17 cellular contexts compared by ENCODE assay signal in the genomic region with DNA sequence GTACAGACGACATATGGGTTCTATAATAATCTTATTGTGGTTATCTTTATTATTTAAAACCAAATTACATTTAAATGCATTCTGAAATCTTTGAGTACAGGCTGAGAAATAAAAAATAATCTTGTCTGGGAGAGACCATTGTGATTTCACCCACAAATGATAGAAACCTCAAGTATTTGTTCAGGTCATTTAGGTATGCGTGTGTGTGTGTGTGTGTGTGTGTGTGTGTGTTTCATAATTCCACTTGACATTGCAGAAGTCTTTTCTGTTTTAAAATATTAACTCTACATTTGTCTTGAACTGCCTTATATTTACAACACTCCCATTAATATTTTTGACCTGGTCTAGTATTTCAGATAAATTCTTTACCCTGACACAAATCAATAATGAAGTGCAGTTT.
"Had no signal": no experiment of that assay in that cellular context is flagged by ENCODE, and none has a peak within 500 bp of the region (broad histone marks: within the 10 kb centered on the region; RNA-seq: fewer than 3 reads in every experiment).

No MANE protein-coding gene starts in this region.

- H3K9me3 ChIP-seq: breast epithelium, pancreas, sigmoid colon, stomach, testis had no signal

- H3K4me3 ChIP-seq: breast epithelium, dorsolateral prefrontal cortex, pancreas, sigmoid colon, stomach, testis had no signal

- H3K27ac ChIP-seq: dorsolateral prefrontal cortex, pancreas, sigmoid colon, stomach, testis had no signal

- DNase-seq: activated CD4-positive, alpha-beta T cell treated with anti-CD3 and anti-CD28 coated beads, Interleukin-2, amount 10 ng/mL, durations not matched to agents 7 days and 5 days; activated CD8-positive, alpha-beta memory T cell treated with anti-CD3 and anti-CD28 coated beads, Interleukin-2, amount 50 U/mL, for 48 hours; activated gamma-delta T cell; activated T-cell treated with anti-CD3 and anti-CD28 coated beads, Interleukin-2, amount 50 U/mL, for 72 hours; dorsolateral prefrontal cortex; erythroblast; kidney; pancreas; sigmoid colon; stimulated activated CD4-positive, alpha-beta T cell treated with anti-CD3 and anti-CD28 coated beads, Interleukin-1b, Interleukin-23, amount 100 ng/mL, for 48 hours; stomach; SW 1271; testis had no signal

- H3K4me1 Mint-ChIP-seq: activated CD4-positive, alpha-beta T cell treated with anti-CD3 and anti-CD28 coated beads, Interleukin-2, amount 10 ng/mL, durations not matched to agents 7 days and 5 days had no signal

- H3K36me3 Mint-ChIP-seq: activated naive CD8-positive, alpha-beta T cell had no signal

- H3K36me3 ChIP-seq: breast epithelium, pancreas, sigmoid colon, stomach had no signal

- H3K27me3 ChIP-seq: breast epithelium, dorsolateral prefrontal cortex, pancreas, sigmoid colon, stomach, testis had no signal

- H3K4me3 Mint-ChIP-seq: activated CD4-positive, alpha-beta T cell treated with anti-CD3 and anti-CD28 coated beads, Interleukin-2, amount 10 ng/mL, durations not matched to agents 7 days and 5 days; activated naive CD8-positive, alpha-beta T cell; activated T-cell treated with anti-CD3 and anti-CD28 coated beads, Interleukin-2, amount 50 U/mL, for 72 hours; neural crest cell; T-helper 2 cell treated with Interferon-gamma antibody and Interleukin-4, amounts not matched to agents 5 μg/mL and 100 μg/mL, for 36 hours had no signal

- H3K4me1 ChIP-seq: breast epithelium, pancreas, sigmoid colon, stomach, testis had no signal

- H3K27ac Mint-ChIP-seq: activated CD4-positive, alpha-beta T cell treated with anti-CD3 and anti-CD28 coated beads, Interleukin-2, amount 10 ng/mL, durations not matched to agents 7 days and 5 days; activated naive CD8-positive, alpha-beta T cell; activated T-cell treated with anti-CD3 and anti-CD28 coated beads, Interleukin-2, amount 50 U/mL, for 72 hours; T-helper 2 cell treated with Interferon-gamma antibody and Interleukin-4, amounts not matched to agents 5 μg/mL and 100 μg/mL, for 36 hours had no signal

- H3K9me3 Mint-ChIP-seq: activated CD4-positive, alpha-beta T cell treated with anti-CD3 and anti-CD28 coated beads, Interleukin-2, amount 10 ng/mL, durations not matched to agents 7 days and 5 days; activated T-cell treated with anti-CD3 and anti-CD28 coated beads, Interleukin-2, amount 50 U/mL, for 72 hours; neural crest cell; T-helper 2 cell treated with Interferon-gamma antibody and Interleukin-4, amounts not matched to agents 5 μg/mL and 100 μg/mL, for 36 hours had no signal

- H3K27me3 Mint-ChIP-seq: activated CD4-positive, alpha-beta T cell treated with anti-CD3 and anti-CD28 coated beads, Interleukin-2, amount 10 ng/mL, durations not matched to agents 7 days and 5 days; activated naive CD8-positive, alpha-beta T cell had no signal

- ATAC-seq: activated T-cell treated with anti-CD3 and anti-CD28 coated beads, Interleukin-2, amount 50 U/mL, for 72 hours; pancreas had no signal
